Comparison of ENCODE assay signal across 2 cellular contexts in genomic region chr2:20423847-20424246, GRCh38.
TF ChIP-seq lines count a peak whose summit lies in the region.

No MANE protein-coding gene starts in this region.

TF ChIP-seq in liver, 16 proteins besides CTCF, POLR2A, EP300 and RAD21 (continued from another document):
- TF ChIP-seq, protein P1, sequence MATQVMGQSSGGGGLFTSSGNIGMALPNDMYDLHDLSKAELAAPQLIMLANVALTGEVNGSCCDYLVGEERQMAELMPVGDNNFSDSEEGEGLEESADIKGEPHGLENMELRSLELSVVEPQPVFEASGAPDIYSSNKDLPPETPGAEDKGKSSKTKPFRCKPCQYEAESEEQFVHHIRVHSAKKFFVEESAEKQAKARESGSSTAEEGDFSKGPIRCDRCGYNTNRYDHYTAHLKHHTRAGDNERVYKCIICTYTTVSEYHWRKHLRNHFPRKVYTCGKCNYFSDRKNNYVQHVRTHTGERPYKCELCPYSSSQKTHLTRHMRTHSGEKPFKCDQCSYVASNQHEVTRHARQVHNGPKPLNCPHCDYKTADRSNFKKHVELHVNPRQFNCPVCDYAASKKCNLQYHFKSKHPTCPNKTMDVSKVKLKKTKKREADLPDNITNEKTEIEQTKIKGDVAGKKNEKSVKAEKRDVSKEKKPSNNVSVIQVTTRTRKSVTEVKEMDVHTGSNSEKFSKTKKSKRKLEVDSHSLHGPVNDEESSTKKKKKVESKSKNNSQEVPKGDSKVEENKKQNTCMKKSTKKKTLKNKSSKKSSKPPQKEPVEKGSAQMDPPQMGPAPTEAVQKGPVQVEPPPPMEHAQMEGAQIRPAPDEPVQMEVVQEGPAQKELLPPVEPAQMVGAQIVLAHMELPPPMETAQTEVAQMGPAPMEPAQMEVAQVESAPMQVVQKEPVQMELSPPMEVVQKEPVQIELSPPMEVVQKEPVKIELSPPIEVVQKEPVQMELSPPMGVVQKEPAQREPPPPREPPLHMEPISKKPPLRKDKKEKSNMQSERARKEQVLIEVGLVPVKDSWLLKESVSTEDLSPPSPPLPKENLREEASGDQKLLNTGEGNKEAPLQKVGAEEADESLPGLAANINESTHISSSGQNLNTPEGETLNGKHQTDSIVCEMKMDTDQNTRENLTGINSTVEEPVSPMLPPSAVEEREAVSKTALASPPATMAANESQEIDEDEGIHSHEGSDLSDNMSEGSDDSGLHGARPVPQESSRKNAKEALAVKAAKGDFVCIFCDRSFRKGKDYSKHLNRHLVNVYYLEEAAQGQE (IDR thresholded peaks at IDR 0.05): no peak
- TF ChIP-seq HNF4G (IDR thresholded peaks at IDR 0.05): no peak
- no peak for TF ChIP-seq ZBTB33 (IDR thresholded peaks at IDR 0.05)
- TF ChIP-seq FOXA1 (IDR thresholded peaks at IDR 0.05): no peak
- TF ChIP-seq YY1 (IDR thresholded peaks at IDR 0.05): no peak
- no peak for TF ChIP-seq RXRA (IDR thresholded peaks at IDR 0.05)
- no peak for TF ChIP-seq EGR1 (IDR thresholded peaks at IDR 0.05; ENCODE audit: low read depth in 2 of 2)
- TF ChIP-seq, protein P2, sequence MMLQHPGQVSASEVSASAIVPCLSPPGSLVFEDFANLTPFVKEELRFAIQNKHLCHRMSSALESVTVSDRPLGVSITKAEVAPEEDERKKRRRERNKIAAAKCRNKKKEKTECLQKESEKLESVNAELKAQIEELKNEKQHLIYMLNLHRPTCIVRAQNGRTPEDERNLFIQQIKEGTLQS (IDR thresholded peaks at IDR 0.05): no peak
- no peak for TF ChIP-seq TAF1 (conservative IDR thresholded peaks at IDR 0.05)
- TF ChIP-seq HNF4A (conservative IDR thresholded peaks at IDR 0.05): no peak

TF ChIP-seq in HepG2, 621 proteins besides CTCF, POLR2A, EP300 and RAD21 (continued from another document):
- TF ChIP-seq, protein P3, sequence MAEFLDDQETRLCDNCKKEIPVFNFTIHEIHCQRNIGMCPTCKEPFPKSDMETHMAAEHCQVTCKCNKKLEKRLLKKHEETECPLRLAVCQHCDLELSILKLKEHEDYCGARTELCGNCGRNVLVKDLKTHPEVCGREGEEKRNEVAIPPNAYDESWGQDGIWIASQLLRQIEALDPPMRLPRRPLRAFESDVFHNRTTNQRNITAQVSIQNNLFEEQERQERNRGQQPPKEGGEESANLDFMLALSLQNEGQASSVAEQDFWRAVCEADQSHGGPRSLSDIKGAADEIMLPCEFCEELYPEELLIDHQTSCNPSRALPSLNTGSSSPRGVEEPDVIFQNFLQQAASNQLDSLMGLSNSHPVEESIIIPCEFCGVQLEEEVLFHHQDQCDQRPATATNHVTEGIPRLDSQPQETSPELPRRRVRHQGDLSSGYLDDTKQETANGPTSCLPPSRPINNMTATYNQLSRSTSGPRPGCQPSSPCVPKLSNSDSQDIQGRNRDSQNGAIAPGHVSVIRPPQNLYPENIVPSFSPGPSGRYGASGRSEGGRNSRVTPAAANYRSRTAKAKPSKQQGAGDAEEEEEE (CRISPR knock-in tag; IDR thresholded peaks at IDR 0.05; ENCODE audit: borderline replicate concordance): no peak
- TF ChIP-seq ZNF891 (CRISPR knock-in tag; IDR thresholded peaks at IDR 0.05): no peak
- TF ChIP-seq SMAD1 (CRISPR knock-in tag; IDR thresholded peaks at IDR 0.05; ENCODE audit: borderline replicate concordance, low read depth): no peak
- no peak for TF ChIP-seq ZNF761 (CRISPR knock-in tag; conservative IDR thresholded peaks at IDR 0.05)
- TF ChIP-seq NR2F2 (IDR thresholded peaks at IDR 0.05; ENCODE audit: borderline replicate concordance, low read depth): no peak
- TF ChIP-seq, protein P4, sequence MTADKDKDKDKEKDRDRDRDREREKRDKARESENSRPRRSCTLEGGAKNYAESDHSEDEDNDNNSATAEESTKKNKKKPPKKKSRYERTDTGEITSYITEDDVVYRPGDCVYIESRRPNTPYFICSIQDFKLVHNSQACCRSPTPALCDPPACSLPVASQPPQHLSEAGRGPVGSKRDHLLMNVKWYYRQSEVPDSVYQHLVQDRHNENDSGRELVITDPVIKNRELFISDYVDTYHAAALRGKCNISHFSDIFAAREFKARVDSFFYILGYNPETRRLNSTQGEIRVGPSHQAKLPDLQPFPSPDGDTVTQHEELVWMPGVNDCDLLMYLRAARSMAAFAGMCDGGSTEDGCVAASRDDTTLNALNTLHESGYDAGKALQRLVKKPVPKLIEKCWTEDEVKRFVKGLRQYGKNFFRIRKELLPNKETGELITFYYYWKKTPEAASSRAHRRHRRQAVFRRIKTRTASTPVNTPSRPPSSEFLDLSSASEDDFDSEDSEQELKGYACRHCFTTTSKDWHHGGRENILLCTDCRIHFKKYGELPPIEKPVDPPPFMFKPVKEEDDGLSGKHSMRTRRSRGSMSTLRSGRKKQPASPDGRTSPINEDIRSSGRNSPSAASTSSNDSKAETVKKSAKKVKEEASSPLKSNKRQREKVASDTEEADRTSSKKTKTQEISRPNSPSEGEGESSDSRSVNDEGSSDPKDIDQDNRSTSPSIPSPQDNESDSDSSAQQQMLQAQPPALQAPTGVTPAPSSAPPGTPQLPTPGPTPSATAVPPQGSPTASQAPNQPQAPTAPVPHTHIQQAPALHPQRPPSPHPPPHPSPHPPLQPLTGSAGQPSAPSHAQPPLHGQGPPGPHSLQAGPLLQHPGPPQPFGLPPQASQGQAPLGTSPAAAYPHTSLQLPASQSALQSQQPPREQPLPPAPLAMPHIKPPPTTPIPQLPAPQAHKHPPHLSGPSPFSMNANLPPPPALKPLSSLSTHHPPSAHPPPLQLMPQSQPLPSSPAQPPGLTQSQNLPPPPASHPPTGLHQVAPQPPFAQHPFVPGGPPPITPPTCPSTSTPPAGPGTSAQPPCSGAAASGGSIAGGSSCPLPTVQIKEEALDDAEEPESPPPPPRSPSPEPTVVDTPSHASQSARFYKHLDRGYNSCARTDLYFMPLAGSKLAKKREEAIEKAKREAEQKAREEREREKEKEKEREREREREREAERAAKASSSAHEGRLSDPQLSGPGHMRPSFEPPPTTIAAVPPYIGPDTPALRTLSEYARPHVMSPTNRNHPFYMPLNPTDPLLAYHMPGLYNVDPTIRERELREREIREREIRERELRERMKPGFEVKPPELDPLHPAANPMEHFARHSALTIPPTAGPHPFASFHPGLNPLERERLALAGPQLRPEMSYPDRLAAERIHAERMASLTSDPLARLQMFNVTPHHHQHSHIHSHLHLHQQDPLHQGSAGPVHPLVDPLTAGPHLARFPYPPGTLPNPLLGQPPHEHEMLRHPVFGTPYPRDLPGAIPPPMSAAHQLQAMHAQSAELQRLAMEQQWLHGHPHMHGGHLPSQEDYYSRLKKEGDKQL (CRISPR knock-in tag; IDR thresholded peaks at IDR 0.05; ENCODE audit: low read depth): no peak
- no peak for TF ChIP-seq MBD4 (IDR thresholded peaks at IDR 0.05; ENCODE audit: borderline replicate concordance, low read length)
